In genomic region chr6:159931112-159931511, GRCh38 we compare ENCODE assay signal across 12 cellular contexts. TPM values are rescaled to one million over a fixed set of nuclear protein-coding genes. Genes with fewer than 3 reads are reported as not detected.
DNase-seq lines count a peak whose midpoint lies in the region; ATAC-seq lines count a peak whose summit lies in the region.
"Had no signal": no experiment of that assay in that cellular context is flagged by ENCODE, and none has a peak within 500 bp of the region (broad histone marks: within the 10 kb centered on the region; RNA-seq: fewer than 3 reads in every experiment).

No MANE protein-coding gene starts in this region.

- peaks cover 0 to 9% of the 10 kb centered on the region in 2 donors for H3K36me3 Mint-ChIP-seq in activated naive CD4-positive, alpha-beta T cell treated with anti-CD3 and anti-CD28 coated beads, Interleukin-2, amount 50 U/mL, for 72 hours

- H3K27ac Mint-ChIP-seq in activated naive CD4-positive, alpha-beta T cell treated with anti-CD3 and anti-CD28 coated beads, Interleukin-2, amount 50 U/mL, for 72 hours = peak overlapping the region; percentile 25 to 85

- peaks cover 0 to 8% of the 10 kb centered on the region in 2 donors for H3K9me3 Mint-ChIP-seq in activated naive CD4-positive, alpha-beta T cell treated with anti-CD3 and anti-CD28 coated beads, Interleukin-2, amount 50 U/mL, for 72 hours

- peak; percentile 76 for ATAC-seq in GM18520 (IDR thresholded peaks at IDR 0.05; ENCODE audit: unreplicated experiment)
- peak; percentile 91 for ATAC-seq in GM21423 (IDR thresholded peaks at IDR 0.05; ENCODE audit: unreplicated experiment)
- ATAC-seq in HG03175 (IDR thresholded peaks at IDR 0.05; ENCODE audit: unreplicated experiment) = peak; percentile 92
- peak; percentile 95 to 97 for ATAC-seq in activated naive CD4-positive, alpha-beta T cell treated with anti-CD3 and anti-CD28 coated beads, Interleukin-2, amount 50 U/mL, for 72 hours
- ATAC-seq: right lobe of liver, upper lobe of right lung had no signal

- peak in 1 of 2 donors; percentile 44 for DNase-seq in activated naive CD4-positive, alpha-beta T cell treated with anti-CD3 and anti-CD28 coated beads, Interleukin-2, amount 50 U/mL, for 72 hours (ENCODE audit: low spot score in 2 of 2)
- no peak for DNase-seq in AML-193 (lab: John Stamatoyannopoulos, UW)
- DNase-seq in iPS-NIHi7 (ENCODE audit: extremely low spot score) = no peak
- DNase-seq in DMS53 (lab: John Stamatoyannopoulos, UW) = no peak
- DNase-seq in NCI-H1048 (lab: John Stamatoyannopoulos, UW) = no peak
- DNase-seq: activated CD8-positive, alpha-beta memory T cell treated with anti-CD3 and anti-CD28 coated beads, Interleukin-2, amount 50 U/mL, for 4 hours; right lobe of liver; upper lobe of right lung had no signal

RNA-seq across cellular contexts. Expression of gene IGF2R, which starts 37.8 kb away (rescaled TPM):
- 100 to 1,000 TPM in 1 of 2 donors, 10 to 100 TPM in 1; 73.8 to 105 TPM for total RNA-seq in activated naive CD4-positive, alpha-beta T cell treated with anti-CD3 and anti-CD28 coated beads, Interleukin-2, amount 50 U/mL, for 72 hours

RNA-seq across cellular contexts. Expression of gene MAS1, which starts 40.3 kb away (rescaled TPM):
- under 1 TPM in 1 of 2 donors, not detected in 1; 0.02 TPM for total RNA-seq in activated naive CD4-positive, alpha-beta T cell treated with anti-CD3 and anti-CD28 coated beads, Interleukin-2, amount 50 U/mL, for 72 hours
- total RNA-seq: kidney epithelial cell, right lobe of liver, upper lobe of right lung had no signal
